ENCODE assay signal across 15 cellular contexts in the genomic region with DNA sequence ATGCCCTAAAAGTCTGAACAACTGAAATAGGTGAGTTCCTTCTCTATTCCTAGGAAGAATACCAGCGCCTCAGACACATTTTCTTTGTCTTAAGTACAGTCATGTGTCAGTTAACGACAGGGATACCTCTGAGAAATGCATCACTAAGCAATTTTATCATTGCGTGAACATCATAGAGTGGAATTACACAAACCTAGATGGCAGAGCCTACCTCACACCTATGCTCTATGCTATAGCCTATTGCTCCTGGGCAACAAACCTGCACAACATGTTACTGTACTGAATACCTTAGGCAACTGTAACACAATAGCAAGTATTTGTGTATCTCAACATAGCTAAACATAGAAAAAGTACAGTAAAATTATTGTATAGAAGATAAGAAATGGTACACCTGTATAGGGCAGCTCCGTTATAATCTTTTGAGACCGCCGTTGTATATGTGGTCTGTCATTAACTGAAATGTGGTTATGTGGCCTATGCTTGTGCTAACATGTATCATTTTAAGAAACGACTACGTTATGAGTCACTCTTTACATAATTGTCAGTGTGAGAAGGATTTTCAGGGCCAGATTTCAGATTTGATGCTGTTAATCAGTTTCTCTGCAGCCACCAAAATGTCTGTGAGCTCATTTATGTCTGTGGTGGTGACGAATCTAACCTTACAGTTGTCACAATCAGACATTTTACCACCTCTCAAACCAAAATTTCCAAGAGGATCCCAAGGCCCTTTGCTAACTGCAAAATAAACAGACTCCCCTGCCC.
DNase-seq lines count a peak whose midpoint lies in the region; ATAC-seq and TF ChIP-seq lines count a peak whose summit lies in the region.
"Had no signal": no experiment of that assay in that cellular context is flagged by ENCODE, and none has a peak within 500 bp of the region (broad histone marks: within the 10 kb centered on the region; RNA-seq: fewer than 3 reads in every experiment).

No MANE protein-coding gene starts in this region.

- intact Hi-C loops in left ventricle myocardium inferior (cut with micrococcal nuclease), result no loop called here

- no peaks in the 10 kb centered on the region for H3K4me1 ChIP-seq in fibroblast of lung (ENCODE audit: control insufficient read depth, extremely low read depth, insufficient read depth, low read length)
- H3K4me1 ChIP-seq in left ventricle myocardium inferior, result no peaks in the 10 kb centered on the region
- H3K4me1 ChIP-seq: gastrocnemius medialis, right atrium auricular region had no signal

- H3K9me3 ChIP-seq in fibroblast of lung (ENCODE audit: control insufficient read depth, insufficient read depth, low read depth, low read length) (no peaks in the 10 kb centered on the region), left ventricle myocardium inferior (replicated peaks) (no peaks in the 10 kb centered on the region)
- H3K9me3 ChIP-seq: gastrocnemius medialis, right atrium auricular region had no signal

- H3K4me2 ChIP-seq in fibroblast of lung (ENCODE audit: extremely low read depth, insufficient read depth, low read length), result no peak overlapping the region

- no peak overlapping the region for H3K27ac ChIP-seq in fibroblast of lung (ENCODE audit: insufficient read depth, low read length)
- H3K27ac ChIP-seq in left ventricle myocardium inferior (replicated peaks), result no peak overlapping the region
- H3K27ac ChIP-seq: cardiac muscle cell, gastrocnemius medialis, right atrium auricular region, SK-N-MC had no signal

- TF ChIP-seq CTCF in fibroblast of lung (conservative IDR thresholded peaks at IDR 0.05 in 1 of 2, IDR thresholded peaks at IDR 0.05 in 1 of 2; ENCODE audit: low read depth in 1 of 2, low read length in 2 of 2) (no peak), GM10248 (IDR thresholded peaks at IDR 0.05; ENCODE audit: control extremely low read depth, extremely low read depth, low read depth, missing control alignments) (no peak), left ventricle myocardium inferior (IDR thresholded peaks at IDR 0.05; ENCODE audit: borderline replicate concordance) (no peak)

- H3K9ac ChIP-seq in fibroblast of lung (ENCODE audit: insufficient read depth, low read length), result no peak overlapping the region

- H2AFZ ChIP-seq in fibroblast of lung (ENCODE audit: low read length), result no peak overlapping the region

- POLR2A ChIA-PET in GM10248 (lab: Yijun Ruan, JAX), result interaction anchor here (0.9 kb wide), 1 partner anchor 66 kb away, joined by 3 read pairs; a partner anchor contains a TSS

- CTCF ChIA-PET in GM10248 (lab: Yijun Ruan, JAX), result interaction anchor here (1.4 to 1.9 kb wide), 3 partner anchors 14 to 66 kb away, joined by 3 to 6 read pairs (median 4); a partner anchor contains a TSS

- H4K20me1 ChIP-seq in fibroblast of lung (ENCODE audit: control insufficient read depth, extremely low read depth, insufficient read depth, low read length), result no peaks in the 10 kb centered on the region

- H3K27me3 ChIP-seq in fibroblast of lung (ENCODE audit: control insufficient read depth, insufficient read depth, low read length) (no peaks in the 10 kb centered on the region), left ventricle myocardium inferior (ENCODE audit: low read depth) (peaks cover 31% of the 10 kb centered on the region)
- H3K27me3 ChIP-seq: cardiac muscle cell, gastrocnemius medialis, right atrium auricular region had no signal

- H3K79me2 ChIP-seq in fibroblast of lung (ENCODE audit: control insufficient read depth, insufficient read depth, low read length), result no peaks in the 10 kb centered on the region

- no peak overlapping the region for H3K4me3 ChIP-seq in fibroblast of lung (replicated peaks in 1 of 4; ENCODE audit: control extremely low read depth in 1 of 4, insufficient read depth in 1 of 4, low read depth in 3 of 4, low read length in 4 of 4)
- no peak overlapping the region for H3K4me3 ChIP-seq in left ventricle myocardium inferior
- H3K4me3 ChIP-seq: cardiac muscle cell, gastrocnemius medialis, right atrium auricular region, SK-N-MC had no signal

- ATAC-seq in GM18511 (IDR thresholded peaks at IDR 0.05; ENCODE audit: unreplicated experiment) (peak; percentile 69), GM21786 (IDR thresholded peaks at IDR 0.05; ENCODE audit: unreplicated experiment) (peak; percentile 61), HG03097 (IDR thresholded peaks at IDR 0.05; ENCODE audit: low FRiP score, unreplicated experiment) (no peak)
- ATAC-seq: gastrocnemius medialis had no signal

- DNase-seq in NOMO-1 treated with dmso at 0.1 percent for 144 hours (lab: John Stamatoyannopoulos, UW; ENCODE audit: unreplicated experiment) (peak; percentile 60), fibroblast of lung (ENCODE audit: low read depth in 2 of 2) (peak; percentile 9 to 68), GM10248 (ENCODE audit: extremely low spot score) (no peak), activated gamma-delta T cell treated with Interleukin-2 at 50 U/mL for 16 hours (no peak), left ventricle myocardium inferior (no peak)
- DNase-seq: activated CD8-positive, alpha-beta memory T cell treated with anti-CD3 and anti-CD28 coated beads for 24 hours; DMS53; gastrocnemius medialis; NCI-H1694 treated with DMSO at 0.1 percent for 48 hours had no signal

- H3K36me3 ChIP-seq in fibroblast of lung (ENCODE audit: control insufficient read depth, insufficient read depth, low read length), result no peaks in the 10 kb centered on the region
- no peaks in the 10 kb centered on the region for H3K36me3 ChIP-seq in left ventricle myocardium inferior
- H3K36me3 ChIP-seq: cardiac muscle cell, gastrocnemius medialis, right atrium auricular region had no signal

Comparison
In these comparisons a context has a peak if more than half of its experiments do, and no peak if none do; other contexts are left out.
1. DNase-seq: peak in NOMO-1 treated with dmso at 0.1 percent for 144 hours (single experiment) and fibroblast of lung (2 of 2); none in GM10248 (single experiment), activated gamma-delta T cell treated with Interleukin-2 at 50 U/mL for 16 hours (single experiment) and left ventricle myocardium inferior (single experiment).